8 cellular contexts compared by ENCODE assay signal in genomic region chr10:69057951-69058297, GRCh38. TPM values are rescaled to one million over a fixed set of nuclear protein-coding genes. Genes with fewer than 3 reads are reported as not detected.
DNase-seq lines count a peak whose midpoint lies in the region; ATAC-seq, FAIRE-seq and TF ChIP-seq lines count a peak whose summit lies in the region.

No MANE protein-coding gene starts in this region.

- intact Hi-C loops in PC-3 (cut with micrococcal nuclease), result no loop called here
- intact Hi-C loops in endothelial cell of umbilical vein (cut with micrococcal nuclease), result no loop called here

- H3K4me1 ChIP-seq in PC-3 (ENCODE audit: insufficient read depth, low read length), result peaks cover 28% of the 10 kb centered on the region
- H3K4me1 ChIP-seq in endothelial cell of umbilical vein (ENCODE audit: control insufficient read depth, extremely low read depth, insufficient read depth, low read length), result peaks cover 48% of the 10 kb centered on the region
- no peaks in the 10 kb centered on the region for H3K4me1 ChIP-seq in parathyroid adenoma

- no peaks in the 10 kb centered on the region for H3K27me3 ChIP-seq in PC-3 (ENCODE audit: low read length)
- no peaks in the 10 kb centered on the region for H3K27me3 ChIP-seq in endothelial cell of umbilical vein (ENCODE audit: control insufficient read depth in 2 of 2, insufficient read depth in 2 of 2, low read length in 2 of 2)
- H3K27me3 ChIP-seq in parathyroid adenoma (ENCODE audit: control insufficient read depth, insufficient read depth, low read length), result no peaks in the 10 kb centered on the region

- peaks cover 14% of the 10 kb centered on the region for H3F3A ChIP-seq in PC-3 (ENCODE audit: low read length, unreplicated experiment)

- no peaks in the 10 kb centered on the region for H3K9me1 ChIP-seq in endothelial cell of umbilical vein (replicated peaks; ENCODE audit: control insufficient read depth, extremely low read depth, insufficient read depth, low read length)

- no peaks in the 10 kb centered on the region for H3K79me2 ChIP-seq in PC-3 (ENCODE audit: low read length)
- H3K79me2 ChIP-seq in endothelial cell of umbilical vein (ENCODE audit: control insufficient read depth, insufficient read depth, low read length), result no peaks in the 10 kb centered on the region
- no peaks in the 10 kb centered on the region for H3K79me2 ChIP-seq in parathyroid adenoma

- CTCF ChIA-PET in PC-3 (lab: Charles Lee), result no interaction called here
- CTCF ChIA-PET in endothelial cell of umbilical vein (lab: Charles Lee), result no interaction called here

- BruUV-seq in PC-3 (replicated peaks; lab: Mats Ljungman, UMichigan) (no TSS peak), endothelial cell of umbilical vein (replicated peaks; lab: Mats Ljungman, UMichigan) (no TSS peak)

- H3K27ac ChIP-seq in PC-3 (ENCODE audit: low read length), result no peak overlapping the region
- peak overlapping the region; percentile 57 for H3K27ac ChIP-seq in endothelial cell of umbilical vein (ENCODE audit: insufficient read depth, low read depth, low read length)
- H3K27ac ChIP-seq in parathyroid adenoma, result peak overlapping the region; percentile 48

- H3K4me3 ChIP-seq in PC-3 (ENCODE audit: low read length) (no peak overlapping the region), endothelial cell of umbilical vein (replicated peaks in 1 of 3; ENCODE audit: insufficient read depth in 1 of 3, low read depth in 1 of 3, low read length in 3 of 3) (no peak overlapping the region), parathyroid adenoma (ENCODE audit: low read depth, low read length) (no peak overlapping the region)

- 0 out of 2 replicates have a peak overlapping the region, but pooled peaks have one; percentile 4 for H2AFZ ChIP-seq in PC-3 (ENCODE audit: low read length)
- H2AFZ ChIP-seq in endothelial cell of umbilical vein (ENCODE audit: low read depth, low read length), result peak overlapping the region; percentile 96
- H2AFZ ChIP-seq in parathyroid adenoma, result peak overlapping the region; percentile 45

- TF ChIP-seq CTCF in PC-3 (conservative IDR thresholded peaks at IDR 0.05; ENCODE audit: low read depth, low read length), result no peak
- no peak for TF ChIP-seq CTCF in endothelial cell of umbilical vein (IDR thresholded peaks at IDR 0.05; ENCODE audit: extremely low read depth in 1 of 2, insufficient read depth in 1 of 2, low read depth in 1 of 2, low read length in 2 of 2)
- TF ChIP-seq CTCF in parathyroid adenoma (IDR thresholded peaks at IDR 0.05), result no peak

- POLR2A ChIA-PET in PC-3 (lab: Charles Lee; ENCODE audit: unreplicated experiment), result no interaction called here
- POLR2A ChIA-PET in endothelial cell of umbilical vein (lab: Charles Lee), result no interaction called here

- TF ChIP-seq POLR2A in endothelial cell of umbilical vein (IDR thresholded peaks at IDR 0.05; ENCODE audit: low read depth, low read length), result no peak

- ATAC-seq in PC-3, result no peak
- no peak for ATAC-seq in HG03045 (IDR thresholded peaks at IDR 0.05; ENCODE audit: unreplicated experiment)

- DNase-seq in EL (peak; percentile 96), PC-3 (no peak), endothelial cell of umbilical vein (ENCODE audit: low read depth, low spot score) (no peak), NCI-H2227 treated with DMSO at 0.1 percent for 48 hours (lab: John Stamatoyannopoulos, UW) (no peak), NCI-H748 treated with DMSO at 0.1 percent for 48 hours (lab: John Stamatoyannopoulos, UW) (no peak), HuH-7 (ENCODE audit: low spot score) (no peak)

- no peaks in the 10 kb centered on the region for H3K9me2 ChIP-seq in PC-3 (replicated peaks; ENCODE audit: low read length)

- H3K9ac ChIP-seq in PC-3 (ENCODE audit: low read length) (no peak overlapping the region), endothelial cell of umbilical vein (replicated peaks; ENCODE audit: extremely low read depth, insufficient read depth, low read length) (peak overlapping the region; percentile 42), parathyroid adenoma (no peak overlapping the region)

- dilution Hi-C loops in endothelial cell of umbilical vein (cut with MboI; ENCODE audit: extremely low pct_ligation_motif_present, low sequenced_read_pairs), result no loop called here

- FAIRE-seq in endothelial cell of umbilical vein (lab: Jason Lieb, UNC), result peak; percentile 28

- no peaks in the 10 kb centered on the region for H3K36me3 ChIP-seq in PC-3 (ENCODE audit: low read depth, low read length)
- H3K36me3 ChIP-seq in endothelial cell of umbilical vein (ENCODE audit: control insufficient read depth in 2 of 2, extremely low read depth in 1 of 2, insufficient read depth in 2 of 2, low read length in 2 of 2), result no peaks in the 10 kb centered on the region
- H3K36me3 ChIP-seq in parathyroid adenoma (ENCODE audit: control insufficient read depth, insufficient read depth, low read length), result no peaks in the 10 kb centered on the region

- H3K9me3 ChIP-seq in PC-3 (ENCODE audit: low read length) (no peaks in the 10 kb centered on the region), endothelial cell of umbilical vein (replicated peaks; ENCODE audit: control insufficient read depth, insufficient read depth, low read length) (no peaks in the 10 kb centered on the region), parathyroid adenoma (ENCODE audit: control insufficient read depth, low read length) (no peaks in the 10 kb centered on the region)

- H3K4me2 ChIP-seq in PC-3 (ENCODE audit: low read length) (no peak overlapping the region), endothelial cell of umbilical vein (ENCODE audit: insufficient read depth, low read length) (no peak overlapping the region), parathyroid adenoma (ENCODE audit: low read length) (peak overlapping the region; percentile 12)

- H4K20me1 ChIP-seq in PC-3 (ENCODE audit: low read length) (no peaks in the 10 kb centered on the region), endothelial cell of umbilical vein (replicated peaks; ENCODE audit: control insufficient read depth, extremely low read depth, insufficient read depth, low read length) (no peaks in the 10 kb centered on the region)

TF ChIP-seq in endothelial cell of umbilical vein, 7 proteins besides CTCF, POLR2A, EP300 and RAD21:
- TF ChIP-seq MAX (IDR thresholded peaks at IDR 0.05; ENCODE audit: insufficient read depth, insufficient read length) (no peak), EZH2 (IDR thresholded peaks at IDR 0.05; ENCODE audit: borderline replicate concordance, low read depth, low read length, severe bottlenecking) (no peak), MYC (IDR thresholded peaks at IDR 0.05; ENCODE audit: low read depth, low read length) (no peak), GATA2 (IDR thresholded peaks at IDR 0.05; ENCODE audit: insufficient read depth, insufficient read length, low read depth, low read length) (no peak), FOS (IDR thresholded peaks at IDR 0.05; ENCODE audit: borderline replicate concordance, insufficient read depth, low read length) (no peak), JUN (IDR thresholded peaks at IDR 0.05; ENCODE audit: borderline replicate concordance, insufficient read depth, insufficient read length, low read depth) (no peak), POLR2AphosphoS5 (IDR thresholded peaks at IDR 0.05; ENCODE audit: insufficient read depth, low read depth, low read length) (no peak)
TF ChIP-seq in endothelial cell of umbilical vein: peak in this region for 0.

RNA-seq across cellular contexts. Expression of gene SRGN, which starts 30.0 kb away (rescaled TPM):
- total RNA-seq in PC-3 (2014; rRNA removed), result 346 and 422 TPM in 2 replicates
- total RNA-seq in endothelial cell of umbilical vein, result 433 and 450 TPM in 2 replicates
- 331 and 384 TPM in 2 replicates for polyA plus RNA-seq in endothelial cell of umbilical vein
- polyA plus RNA-seq in endothelial cell of umbilical vein (2011; cell fraction: cytosol; rRNA removed), result 508 and 539 TPM in 2 replicates
- 158 and 239 TPM in 2 replicates for polyA plus RNA-seq in endothelial cell of umbilical vein (2011; cell fraction: nucleus; rRNA removed)
- 819 and 1,078 TPM in 2 replicates for polyA plus RNA-seq in endothelial cell of umbilical vein (2012)
- 297 and 324 TPM in 2 replicates for polyA minus RNA-seq in endothelial cell of umbilical vein
- 1.3 TPM for polyA minus RNA-seq in endothelial cell of umbilical vein (2011; cell fraction: cytosol; rRNA and poly(A)+ RNA removed)
- polyA minus RNA-seq in endothelial cell of umbilical vein (2011; cell fraction: nucleus; rRNA and poly(A)+ RNA removed), result 49.0 and 69.0 TPM in 2 replicates

Comparison
In these comparisons a context has a peak if more than half of its experiments do, and no peak if none do; other contexts are left out.
1. H2AFZ ChIP-seq: peak in every context shown above with its lines; median percentile 96 in endothelial cell of umbilical vein; 45 in parathyroid adenoma; 4 in PC-3.